ENCODE assay signal across 8 cellular contexts in the genomic region with DNA sequence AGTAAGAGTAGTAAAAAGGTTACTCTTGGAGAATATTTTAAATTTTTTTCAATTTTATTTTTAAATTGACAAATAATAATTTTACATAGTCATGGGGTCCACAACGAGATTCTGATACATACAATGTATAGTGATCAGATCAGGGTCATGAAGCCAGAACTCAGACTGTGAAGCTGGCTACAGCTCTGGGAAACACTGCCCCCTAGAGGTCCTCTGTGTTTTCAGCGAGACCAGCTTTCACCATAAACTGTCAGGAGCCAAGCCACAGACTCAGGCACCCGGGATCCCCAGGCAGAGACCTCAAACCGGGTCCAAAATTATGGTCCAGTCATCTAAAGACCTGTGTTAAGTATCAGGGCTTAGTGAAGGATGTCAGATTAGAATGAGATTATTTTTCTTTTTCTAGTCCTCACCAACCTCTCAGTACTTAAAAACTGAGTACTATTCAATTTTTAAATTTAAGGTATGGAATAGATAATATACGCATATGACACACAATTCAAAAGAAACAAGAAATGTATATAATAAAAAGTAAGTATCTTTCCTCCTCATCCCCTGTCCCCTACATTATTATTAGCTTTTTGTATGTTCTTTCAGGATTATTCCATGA.
DNase-seq lines count a peak whose midpoint lies in the region; ATAC-seq and TF ChIP-seq lines count a peak whose summit lies in the region.

No MANE protein-coding gene starts in this region.

- H3K4me2 ChIP-seq in KMS-11, result no peak overlapping the region

- DNase-seq in SHP77 (lab: John Stamatoyannopoulos, UW) (peak; percentile 18 to 39), SHP77 treated with DMSO at 0.1 percent for 48 hours (lab: John Stamatoyannopoulos, UW) (no peak), SJCRH30 (peak; percentile 45 to 81), endothelial cell (ENCODE audit: low spot score) (peak; percentile 72), omental fat pad (ENCODE audit: low spot score) (no peak), vagina (ENCODE audit: extremely low spot score in 2 of 2) (no peak)

- H3K27me3 Mint-ChIP-seq in endothelial cell (ENCODE audit: unreplicated experiment), result no peaks in the 10 kb centered on the region

- peak; percentile 70 for ATAC-seq in GM21529 (IDR thresholded peaks at IDR 0.05; ENCODE audit: unreplicated experiment)
- peak; percentile 44 for ATAC-seq in omental fat pad (ENCODE audit: low FRiP score)

- no peaks in the 10 kb centered on the region for H3K4me1 ChIP-seq in KMS-11 (ENCODE audit: low read depth, poor library complexity, severe bottlenecking)
- no peaks in the 10 kb centered on the region for H3K4me1 ChIP-seq in SJCRH30
- H3K4me1 ChIP-seq in vagina, result no peaks in the 10 kb centered on the region

- no peaks in the 10 kb centered on the region for H3K27me3 ChIP-seq in KMS-11 (ENCODE audit: insufficient read depth, low read depth)
- H3K27me3 ChIP-seq in SJCRH30, result no peaks in the 10 kb centered on the region
- no peaks in the 10 kb centered on the region for H3K27me3 ChIP-seq in vagina

- H4K20me1 ChIP-seq in KMS-11 (ENCODE audit: insufficient read depth), result no peaks in the 10 kb centered on the region

- intact Hi-C loops in vagina (cut with DNase I), result no loop called here

- H3K4me3 Mint-ChIP-seq in endothelial cell (ENCODE audit: unreplicated experiment), result no peak overlapping the region

- H3K36me3 Mint-ChIP-seq in endothelial cell (ENCODE audit: low read depth, unreplicated experiment), result no peaks in the 10 kb centered on the region

- TF ChIP-seq CTCF in KMS-11 (conservative IDR thresholded peaks at IDR 0.05; ENCODE audit: low read depth, low read length), result peak; percentile 57
- TF ChIP-seq CTCF in endothelial cell (IDR thresholded peaks at IDR 0.05; ENCODE audit: unreplicated experiment), result peak; percentile 90
- TF ChIP-seq CTCF in omental fat pad (IDR thresholded peaks at IDR 0.05), result no peak
- TF ChIP-seq CTCF in vagina (IDR thresholded peaks at IDR 0.05), result no peak

- peaks cover 12% of the 10 kb centered on the region for H3K4me1 Mint-ChIP-seq in endothelial cell (ENCODE audit: unreplicated experiment)

- no peak overlapping the region for H3K27ac Mint-ChIP-seq in endothelial cell (ENCODE audit: unreplicated experiment)

- no peaks in the 10 kb centered on the region for H3K79me2 ChIP-seq in KMS-11 (ENCODE audit: insufficient read depth, low read depth)

- H3K9ac ChIP-seq in KMS-11, result no peak overlapping the region

- no peaks in the 10 kb centered on the region for H3K9me3 Mint-ChIP-seq in endothelial cell (ENCODE audit: unreplicated experiment)

- TF ChIP-seq POLR2A in vagina (IDR thresholded peaks at IDR 0.05), result no peak

- H3K36me3 ChIP-seq in KMS-11 (ENCODE audit: insufficient read depth) (no peaks in the 10 kb centered on the region), SJCRH30 (no peaks in the 10 kb centered on the region), vagina (no peaks in the 10 kb centered on the region)

- H3K9me3 ChIP-seq in SJCRH30 (replicated peaks) (no peaks in the 10 kb centered on the region; the same call in 1 of the 2 replicates), vagina (no peaks in the 10 kb centered on the region)

- no peak overlapping the region for H3K27ac ChIP-seq in KMS-11
- H3K27ac ChIP-seq in SJCRH30, result no peak overlapping the region
- no peak overlapping the region for H3K27ac ChIP-seq in vagina

- H3K4me3 ChIP-seq in KMS-11 (IDR thresholded peaks at IDR 0.05; ENCODE audit: insufficient read depth, low read depth, low read length) (no peak overlapping the region), SJCRH30 (no peak overlapping the region), vagina (no peak overlapping the region)

- no peak overlapping the region for H2AFZ ChIP-seq in KMS-11 (ENCODE audit: low read depth)

Comparison
In these comparisons a context has a peak if more than half of its experiments do, and no peak if none do; other contexts are left out.
1. DNase-seq: peak in SHP77 (2 of 2), SJCRH30 (2 of 2) and endothelial cell (single experiment); none in SHP77 treated with DMSO at 0.1 percent for 48 hours (single experiment), omental fat pad (single experiment) and vagina (0 of 2).
2. CTCF ChIP-seq: peak in KMS-11 (single experiment) and endothelial cell (single experiment); none in omental fat pad (0 of 3) and vagina (0 of 3).